14 cellular contexts compared by ENCODE assay signal in the genomic region with DNA sequence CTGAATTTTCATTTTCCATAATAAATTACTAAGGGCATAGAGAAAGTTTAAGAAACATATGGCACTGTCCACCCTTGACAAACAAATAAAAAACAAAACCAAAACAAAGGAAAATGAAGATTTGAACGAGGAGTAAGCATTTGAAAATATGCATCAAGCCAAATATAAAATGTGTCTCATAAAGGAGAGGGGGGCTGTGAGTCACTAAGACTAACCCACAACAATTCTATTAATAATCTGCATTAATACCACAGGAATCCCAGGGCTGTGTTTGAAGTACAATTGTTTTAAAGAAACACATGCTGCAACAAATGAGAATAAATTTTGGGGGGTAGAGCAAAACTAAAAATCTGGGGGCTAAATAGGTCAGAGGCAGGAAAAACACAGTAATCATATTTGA. TPM values are rescaled to one million over a fixed set of nuclear protein-coding genes. Genes with fewer than 3 reads are reported as not detected.
A peak's percentile ranks its signal among the peaks of the same experiment; 100 is the strongest.
DNase-seq lines count a peak whose midpoint lies in the region; ATAC-seq and TF ChIP-seq lines count a peak whose summit lies in the region.
"Had no signal": no experiment of that assay in that cellular context is flagged by ENCODE, and none has a peak within 500 bp of the region (broad histone marks: within the 10 kb centered on the region; RNA-seq: fewer than 3 reads in every experiment).

No MANE protein-coding gene starts in this region.

- ATAC-seq in body of pancreas: no peak
- no peak for ATAC-seq in GM18511 (IDR thresholded peaks at IDR 0.05; ENCODE audit: unreplicated experiment)
- ATAC-seq in HG03175 (IDR thresholded peaks at IDR 0.05; ENCODE audit: unreplicated experiment): no peak
- ATAC-seq: pancreas had no signal

- no peaks in the 10 kb centered on the region for H3K27me3 ChIP-seq in fibroblast of lung (ENCODE audit: control insufficient read depth, insufficient read depth, low read length)
- no peaks in the 10 kb centered on the region for H3K27me3 ChIP-seq in body of pancreas
- H3K27me3 ChIP-seq: pancreas, uterus had no signal

- WGBS in body of pancreas, 2 donors: 41 to 50% methylated on average over 1 of the region's 1 CpG

- DNase-seq in A172 (ENCODE audit: low spot score) (peak; percentile 30), GM03348 (ENCODE audit: low spot score) (peak; percentile 85), SW480 (ENCODE audit: low spot score) (peak; percentile 25), fibroblast of lung (ENCODE audit: low read depth in 2 of 2) (peak; percentile 39 to 80), foreskin melanocyte (no peak), body of pancreas (no peak)
- DNase-seq: pancreas; RPMI8226; stimulated activated CD4-positive, alpha-beta T cell treated with anti-CD3 and anti-CD28 coated beads, Interleukin-15, amount 100 ng/mL, for 24 hours; stimulated activated CD8-positive, alpha-beta memory T cell treated with anti-CD3 and anti-CD28 coated beads, Interleukin-4, amount 100 ng/mL, for 48 hours; uterus had no signal

- H3K36me3 ChIP-seq in fibroblast of lung (ENCODE audit: control insufficient read depth, insufficient read depth, low read length) (no peaks in the 10 kb centered on the region), body of pancreas (replicated peaks in 1 of 2; ENCODE audit: insufficient read depth in 1 of 2, low read depth in 2 of 2) (no peaks in the 10 kb centered on the region)
- H3K36me3 ChIP-seq: pancreas, uterus had no signal

- TF ChIP-seq POLR2A in body of pancreas (IDR thresholded peaks at IDR 0.05): no peak

- no peak overlapping the region for H3K4me2 ChIP-seq in fibroblast of lung (ENCODE audit: extremely low read depth, insufficient read depth, low read length)

- no peak overlapping the region for H2AFZ ChIP-seq in fibroblast of lung (ENCODE audit: low read length)

- no peaks in the 10 kb centered on the region for H3K9me3 ChIP-seq in fibroblast of lung (ENCODE audit: control insufficient read depth, insufficient read depth, low read depth, low read length)
- no peaks in the 10 kb centered on the region for H3K9me3 ChIP-seq in body of pancreas
- H3K9me3 ChIP-seq: pancreas, uterus had no signal

- H3K27ac ChIP-seq in fibroblast of lung (ENCODE audit: insufficient read depth, low read length) (no peak overlapping the region), body of pancreas (no peak overlapping the region)
- H3K27ac ChIP-seq: epithelial cell of prostate, pancreas, uterus had no signal

- intact Hi-C loops in body of pancreas (cut with DNase I): no loop called here

- TF ChIP-seq CTCF in fibroblast of lung (conservative IDR thresholded peaks at IDR 0.05 in 1 of 2, IDR thresholded peaks at IDR 0.05 in 1 of 2; ENCODE audit: low read depth in 1 of 2, low read length in 2 of 2): no peak
- TF ChIP-seq CTCF in body of pancreas (IDR thresholded peaks at IDR 0.05): no peak

- H3K79me2 ChIP-seq in fibroblast of lung (ENCODE audit: control insufficient read depth, insufficient read depth, low read length): no peaks in the 10 kb centered on the region

- no peak overlapping the region for H3K9ac ChIP-seq in fibroblast of lung (ENCODE audit: insufficient read depth, low read length)

- no peaks in the 10 kb centered on the region for H4K20me1 ChIP-seq in fibroblast of lung (ENCODE audit: control insufficient read depth, extremely low read depth, insufficient read depth, low read length)

- no peaks in the 10 kb centered on the region for H3K4me1 ChIP-seq in fibroblast of lung (ENCODE audit: control insufficient read depth, extremely low read depth, insufficient read depth, low read length)
- no peaks in the 10 kb centered on the region for H3K4me1 ChIP-seq in body of pancreas
- H3K4me1 ChIP-seq: pancreas, uterus had no signal

- H3K4me3 ChIP-seq in fibroblast of lung (replicated peaks in 1 of 4; ENCODE audit: control extremely low read depth in 1 of 4, insufficient read depth in 1 of 4, low read depth in 3 of 4, low read length in 4 of 4) (no peak overlapping the region), body of pancreas (no peak overlapping the region)
- H3K4me3 ChIP-seq: pancreas, uterus had no signal

RNA-seq across cellular contexts. Expression of a gene that starts 53.8 kb away (rescaled TPM):
- total RNA-seq in A172 (2014; rRNA removed; shearing (Covaris generic)): 19.5 and 20.5 TPM in 2 replicates
- total RNA-seq in fibroblast of lung (17.2 and 43.1 TPM in 2 replicates), body of pancreas (10 to 100 TPM in 1 of 2 donors, 1 to 10 TPM in 1; 7.9 to 16.9 TPM)
- 23.9 and 39.0 TPM in 2 replicates for polyA plus RNA-seq in fibroblast of lung
- polyA plus RNA-seq in fibroblast of lung (2012): 12.1 and 18.3 TPM in 2 replicates
- polyA minus RNA-seq in fibroblast of lung (ENCODE audit: low replicate concordance): 3.9 and 4.0 TPM in 2 replicates

Comparison
In these comparisons a context has a peak if more than half of its experiments do, and no peak if none do; other contexts are left out.
1. DNase-seq: peak in A172 (single experiment), GM03348 (single experiment), SW480 (single experiment) and fibroblast of lung (2 of 2); none in foreskin melanocyte (single experiment) and body of pancreas (0 of 4).